22 cellular contexts compared by ENCODE assay signal in the genomic region with DNA sequence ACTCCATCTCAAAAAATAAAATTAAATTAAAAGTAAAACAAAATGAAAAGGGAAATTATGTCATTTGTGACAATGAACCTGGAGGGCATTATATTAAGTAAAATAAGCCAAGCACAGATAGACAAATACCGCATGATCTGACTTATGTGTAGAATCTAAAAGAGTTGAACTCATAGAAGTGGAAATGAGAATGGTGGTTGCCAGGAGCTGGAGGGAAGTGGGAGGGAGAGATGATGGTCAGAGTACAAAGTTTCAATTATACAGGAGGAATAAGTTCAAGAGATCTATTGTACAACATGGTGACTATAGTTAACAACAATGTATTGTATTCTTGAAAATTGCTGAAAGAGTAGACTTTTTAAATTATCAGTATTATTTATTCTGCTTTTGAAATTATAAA.
A peak's percentile ranks its signal among the peaks of the same experiment; 100 is the strongest.
DNase-seq lines count a peak whose midpoint lies in the region; ATAC-seq and FAIRE-seq lines count a peak whose summit lies in the region.
"Had no signal": no experiment of that assay in that cellular context is flagged by ENCODE, and none has a peak within 500 bp of the region (broad histone marks: within the 10 kb centered on the region; RNA-seq: fewer than 3 reads in every experiment).

No MANE protein-coding gene starts in this region.

- in situ Hi-C loops in SK-MEL-5 (cut with HindIII; ENCODE audit: low pct_unique_long_range_greater_than_20kb, low sequenced_read_pairs), result no loop called here

- intact Hi-C loops in right cardiac atrium (cut with DNase I), result no loop called here

- H3K9me3 ChIP-seq in right cardiac atrium (ENCODE audit: control insufficient read depth, low read length), result no peaks in the 10 kb centered on the region
- H3K9me3 ChIP-seq: A549, Caco-2 had no signal

- ATAC-seq in activated naive CD4-positive, alpha-beta T cell treated with anti-CD3 and anti-CD28 coated beads, Interleukin-2, amount 50 U/mL, for 72 hours, result no peak
- ATAC-seq in HG03354 (IDR thresholded peaks at IDR 0.05; ENCODE audit: poor library complexity, severe bottlenecking, unreplicated experiment) (no peak), right cardiac atrium (no peak)
- ATAC-seq: A549; CD8-positive, alpha-beta T cell had no signal

- H3K4me1 ChIP-seq in right cardiac atrium (ENCODE audit: control insufficient read depth, insufficient read depth, low read length), result no peaks in the 10 kb centered on the region
- H3K4me1 ChIP-seq: A549, Caco-2 had no signal

- no peak overlapping the region for H3K4me3 ChIP-seq in right cardiac atrium (ENCODE audit: low read length)
- H3K4me3 ChIP-seq: A549; BLaER1 treated with 17β-estradiol and CSF1 and Interleukin-3, amounts not matched to agents 10 nM and 100 nM had no signal

- FAIRE-seq in frontal cortex (lab: Jason Lieb, UNC), result peak; percentile 10
- FAIRE-seq: A549, D721Med, G401.6, GM12891, GM19239 had no signal

- no peak overlapping the region for H3K27ac ChIP-seq in right cardiac atrium (ENCODE audit: low read length)
- H3K27ac ChIP-seq: 22Rv1; A549; BLaER1 treated with 17β-estradiol and CSF1 and Interleukin-3, amounts not matched to agents 10 nM and 100 nM; C4-2B had no signal

- H3K27ac Mint-ChIP-seq in activated naive CD4-positive, alpha-beta T cell treated with anti-CD3 and anti-CD28 coated beads, Interleukin-2, amount 50 U/mL, for 72 hours, result no peak overlapping the region
- H3K27ac Mint-ChIP-seq: B cell; CD4-positive, alpha-beta T cell; CD8-positive, alpha-beta T cell had no signal

- H3K9me3 Mint-ChIP-seq in activated naive CD4-positive, alpha-beta T cell treated with anti-CD3 and anti-CD28 coated beads, Interleukin-2, amount 50 U/mL, for 72 hours, result no peaks in the 10 kb centered on the region
- H3K9me3 Mint-ChIP-seq: CD4-positive, alpha-beta T cell; CD8-positive, alpha-beta T cell had no signal

- 90% methylated on average over 1 of the region's 1 CpG for WGBS in right cardiac atrium

- H3K27me3 ChIP-seq in right cardiac atrium (ENCODE audit: control insufficient read depth, insufficient read depth), result no peaks in the 10 kb centered on the region

- H3K36me3 Mint-ChIP-seq in activated naive CD4-positive, alpha-beta T cell treated with anti-CD3 and anti-CD28 coated beads, Interleukin-2, amount 50 U/mL, for 72 hours, result no peaks in the 10 kb centered on the region
- H3K36me3 Mint-ChIP-seq: CD8-positive, alpha-beta T cell had no signal

- DNase-seq in SK-MEL-5 (ENCODE audit: low read depth, low spot score) (peak; percentile 77), frontal cortex (ENCODE audit: low spot score in 2 of 2) (no peak), medulla oblongata (ENCODE audit: extremely low spot score) (peak; percentile 51), right cardiac atrium (no peak)
- DNase-seq in activated naive CD4-positive, alpha-beta T cell treated with anti-CD3 and anti-CD28 coated beads, Interleukin-2, amount 50 U/mL, for 72 hours (ENCODE audit: low spot score in 2 of 2), result no peak
- DNase-seq: AML-193; Caco-2; Calu3; CD4-positive, alpha-beta T cell; CD8-positive, alpha-beta T cell; DMS79 treated with DMSO at 0.1 percent for 48 hours; GF-D8 had no signal

Comparison
In these comparisons a context has a peak if more than half of its experiments do, and no peak if none do; other contexts are left out.
1. DNase-seq: peak in SK-MEL-5 (single experiment) and medulla oblongata (single experiment); none in frontal cortex (0 of 2), activated naive CD4-positive, alpha-beta T cell treated with anti-CD3 and anti-CD28 coated beads, Interleukin-2, amount 50 U/mL, for 72 hours (0 of 2) and right cardiac atrium (0 of 3).